Comparison of ENCODE assay signal across 28 cellular contexts in the genomic region with DNA sequence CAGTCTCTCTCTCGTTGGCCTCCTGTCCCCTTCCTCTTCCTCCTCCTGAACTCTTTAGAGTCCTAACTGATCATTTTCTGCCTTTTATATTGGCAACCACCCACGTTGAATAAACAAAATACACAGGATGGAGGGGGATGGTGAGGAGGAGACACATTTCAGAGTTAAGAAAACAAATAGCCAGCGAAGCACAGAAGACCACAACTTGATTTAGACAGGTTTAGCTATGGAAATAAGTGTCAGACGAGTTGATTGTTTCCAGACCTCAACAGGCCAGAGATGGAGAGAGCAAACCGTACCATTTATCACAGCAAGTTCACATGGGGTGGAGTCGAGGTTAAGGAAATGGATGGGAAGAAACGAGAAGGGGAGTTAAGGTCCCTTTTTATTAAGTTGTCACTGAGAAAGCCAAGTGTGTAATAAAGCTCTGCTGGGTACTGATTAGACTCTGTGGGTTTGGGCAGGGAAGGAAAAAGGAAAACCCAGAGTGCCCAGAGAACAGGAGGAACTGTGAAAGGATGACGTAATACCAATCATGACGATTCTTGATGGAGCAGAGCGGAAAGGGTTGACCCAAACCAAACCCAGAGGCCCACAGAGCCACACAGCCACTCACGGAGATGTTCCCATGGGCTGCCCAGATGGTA. TPM values are rescaled to one million over a fixed set of nuclear protein-coding genes. Genes with fewer than 3 reads are reported as not detected.
DNase-seq lines count a peak whose midpoint lies in the region; ATAC-seq, FAIRE-seq and TF ChIP-seq lines count a peak whose summit lies in the region.
"Had no signal": no experiment of that assay in that cellular context is flagged by ENCODE, and none has a peak within 500 bp of the region (broad histone marks: within the 10 kb centered on the region; RNA-seq: fewer than 3 reads in every experiment).

No MANE protein-coding gene starts in this region.

- intact Hi-C loops in HepG2 (cut with micrococcal nuclease; ENCODE audit: unreplicated experiment) (loop anchor here (5.0 kb wide), 1 partner anchor 75 kb away; no protein-coding TSS in a partner anchor), right lobe of liver (cut with DNase I) (no loop called here), CD14-positive monocyte (cut with micrococcal nuclease) (no loop called here), testis (cut with DNase I; ENCODE audit: low total_unique reads) (no loop called here)

- in situ Hi-C loops in HepG2 (cut with HindIII; ENCODE audit: extremely low pct_ligation_motif_present, low pct_unique_long_range_greater_than_20kb), result no loop called here

- H3K9ac ChIP-seq in HepG2 (ENCODE audit: insufficient read depth, low read depth, low read length), result no peak overlapping the region

- peaks cover 4% of the 10 kb centered on the region for H3K4me1 Mint-ChIP-seq in CD14-positive monocyte
- H3K4me1 Mint-ChIP-seq: CD4-positive, alpha-beta memory T cell; immature natural killer cell had no signal

- TF ChIP-seq POLR2A in HepG2 (IDR thresholded peaks at IDR 0.05; ENCODE audit: insufficient read depth in 1 of 2, low read depth in 2 of 2, low read length in 2 of 2) (no peak), right lobe of liver (IDR thresholded peaks at IDR 0.05) (no peak), testis (IDR thresholded peaks at IDR 0.05) (no peak)

- H3K9me3 Mint-ChIP-seq in CD14-positive monocyte, result peaks cover 0 to 3% (median 0%) of the 10 kb centered on the region in 7 donors
- H3K9me3 Mint-ChIP-seq: activated CD4-positive, alpha-beta memory T cell treated with anti-CD3 and anti-CD28 coated beads for 36 hours; immature natural killer cell; T-helper 2 cell treated with Interferon-gamma antibody and Interleukin-4, amounts not matched to agents 5 μg/mL and 100 μg/mL, for 36 hours had no signal

- WGBS in HepG2 (ENCODE audit: low lambda C conversion rate), result 40% methylated on average over 11 of the region's 11 CpGs
- WGBS in right lobe of liver (ENCODE audit: insufficient coverage, low coverage, low lambda C conversion rate, missing lambda C conversion rate), result 60% methylated on average over 10 of the region's 11 CpGs
- 74 to 77% methylated on average over 11 of the region's 11 CpGs for WGBS in testis, 2 donors

- TF ChIP-seq RAD21 in HepG2 (CRISPR knock-in tag; IDR thresholded peaks at IDR 0.05), result no peak

- peak overlapping the region in 1 of 2 donors; percentile 18 for H3K4me3 Mint-ChIP-seq in CD14-positive monocyte
- H3K4me3 Mint-ChIP-seq: activated CD4-positive, alpha-beta memory T cell treated with anti-CD3 and anti-CD28 coated beads for 36 hours; activated naive CD8-positive, alpha-beta T cell; CD4-positive, alpha-beta memory T cell; immature natural killer cell; T-helper 2 cell treated with Interferon-gamma antibody and Interleukin-4, amounts not matched to agents 5 μg/mL and 100 μg/mL, for 36 hours had no signal

- H2AFZ ChIP-seq in HepG2 (ENCODE audit: low read length), result no peak overlapping the region

- no peaks in the 10 kb centered on the region for H3K9me3 ChIP-seq in HepG2 (ENCODE audit: low read length)
- H3K9me3 ChIP-seq in right lobe of liver, result no peaks in the 10 kb centered on the region
- no peaks in the 10 kb centered on the region for H3K9me3 ChIP-seq in testis
- H3K9me3 ChIP-seq: left ventricle myocardium inferior, pancreas, thoracic aorta had no signal

- H3K27me3 Mint-ChIP-seq in CD14-positive monocyte (ENCODE audit: low read depth in 3 of 3), result peaks cover 2 to 8% (median 2%) of the 10 kb centered on the region in 3 donors
- H3K27me3 Mint-ChIP-seq: activated naive CD8-positive, alpha-beta T cell had no signal

- H3K4me2 ChIP-seq in HepG2 (ENCODE audit: low read depth, low read length), result no peak overlapping the region

- H3K36me3 ChIP-seq in HepG2 (replicated peaks in 1 of 2; ENCODE audit: control insufficient read depth in 1 of 2, insufficient read depth in 2 of 2, low read length in 2 of 2), result no peaks in the 10 kb centered on the region
- H3K36me3 ChIP-seq in right lobe of liver, result no peaks in the 10 kb centered on the region
- H3K36me3 ChIP-seq in testis (ENCODE audit: low read depth, missing control alignments), result no peaks in the 10 kb centered on the region
- H3K36me3 ChIP-seq: left ventricle myocardium inferior, pancreas, thoracic aorta had no signal

- ATAC-seq in HepG2 (no peak), right lobe of liver (no peak)
- ATAC-seq: foreskin keratinocyte, pancreas had no signal

- CTCF ChIA-PET in HepG2 (lab: Yijun Ruan, JAX; ENCODE audit: low intra/inter-chr PET ratio, low total read pairs), result no interaction called here

- POLR2A ChIA-PET in HepG2 (lab: Yijun Ruan, JAX), result no interaction called here

- H3K4me1 ChIP-seq in HepG2 (ENCODE audit: insufficient read depth, low read length) (peaks cover 39% of the 10 kb centered on the region), right lobe of liver (peaks cover 0 to 12% (median 5%) of the 10 kb centered on the region in 4 donors), testis (no peaks in the 10 kb centered on the region)
- H3K4me1 ChIP-seq: pancreas had no signal

- no peaks in the 10 kb centered on the region for H3K79me2 ChIP-seq in HepG2 (ENCODE audit: insufficient read depth, low read length)

- H3K27ac ChIP-seq in HepG2 (ENCODE audit: extremely low read length, insufficient read depth, low read length) (no peak overlapping the region), right lobe of liver (no peak overlapping the region), testis (no peak overlapping the region)
- H3K27ac ChIP-seq: 22Rv1, epithelial cell of prostate, left ventricle myocardium inferior, pancreas, thoracic aorta had no signal

- H4K20me1 ChIP-seq in HepG2 (ENCODE audit: insufficient read depth, low read length), result no peaks in the 10 kb centered on the region

- TF ChIP-seq EP300 in HepG2 (IDR thresholded peaks at IDR 0.05; ENCODE audit: low read depth in 2 of 2, low read length in 2 of 2) (no peak), HepG2 (CRISPR knock-in tag; IDR thresholded peaks at IDR 0.05; ENCODE audit: borderline replicate concordance) (no peak)

- BruUV-seq in HepG2 (replicated peaks; lab: Mats Ljungman, UMichigan), result no TSS peak

- H3K4me3 ChIP-seq in HepG2 (replicated peaks in 1 of 3; ENCODE audit: insufficient read depth in 1 of 3, low read depth in 2 of 3, low read length in 3 of 3) (no peak overlapping the region), right lobe of liver (no peak overlapping the region), testis (no peak overlapping the region)
- H3K4me3 ChIP-seq: left ventricle myocardium inferior, pancreas, thoracic aorta had no signal

- no peaks in the 10 kb centered on the region for H3K36me3 Mint-ChIP-seq in CD14-positive monocyte
- H3K36me3 Mint-ChIP-seq: activated CD4-positive, alpha-beta memory T cell treated with anti-CD3 and anti-CD28 coated beads for 36 hours; activated naive CD8-positive, alpha-beta T cell; CD4-positive, alpha-beta memory T cell; immature natural killer cell had no signal

- TF ChIP-seq CTCF in HepG2 (CRISPR knock-in tag; IDR thresholded peaks at IDR 0.05) (no peak), right lobe of liver (IDR thresholded peaks at IDR 0.05) (no peak), CD14-positive monocyte (IDR thresholded peaks at IDR 0.05) (no peak), testis (IDR thresholded peaks at IDR 0.05) (no peak)

- H3K27me3 ChIP-seq in HepG2 (ENCODE audit: control insufficient read depth in 1 of 2, insufficient read depth in 2 of 2, low read length in 2 of 2) (no peaks in the 10 kb centered on the region), right lobe of liver (no peaks in the 10 kb centered on the region), testis (no peaks in the 10 kb centered on the region)
- H3K27me3 ChIP-seq: foreskin keratinocyte, pancreas had no signal

- DNase-seq in HepG2 (ENCODE audit: low spot score), result no peak
- DNase-seq in right lobe of liver, result no peak
- peak; percentile 65 for DNase-seq in amniotic epithelial cell (ENCODE audit: low read depth)
- DNase-seq in lung microvascular endothelial cell (ENCODE audit: low read depth in 2 of 2), result peak; percentile 25 to 48
- DNase-seq in CD14-positive monocyte (ENCODE audit: low spot score), result no peak
- DNase-seq in testis, result no peak
- DNase-seq in GM03348 (ENCODE audit: low spot score), result no peak
- DNase-seq in GM19240 (ENCODE audit: insufficient read length, low spot score), result no peak
- DNase-seq: activated CD4-positive, alpha-beta memory T cell treated with anti-CD3 and anti-CD28 coated beads for 36 hours; activated CD8-positive, alpha-beta memory T cell treated with anti-CD3 and anti-CD28 coated beads, Interleukin-2, amount 50 U/mL, for 48 hours; CD4-positive, alpha-beta memory T cell; DMS 273 treated with DMSO at 0.1 percent for 48 hours; foreskin keratinocyte; hippocampal formation; immature natural killer cell; left ventricle myocardium inferior; MM.1S; NCI-H146; NCI-H2171 treated with DMSO at 0.1 percent for 48 hours; pancreas; right cardiac atrium; stimulated activated CD4-positive, alpha-beta T cell treated with anti-CD3 and anti-CD28 coated beads, Interleukin-4, amount 100 ng/mL, for 4 hours; stimulated activated naive CD4-positive, alpha-beta T cell had no signal

- no peak for FAIRE-seq in HepG2 (lab: Jason Lieb, UNC)
- FAIRE-seq: pancreas had no signal

- H3K27ac Mint-ChIP-seq in CD14-positive monocyte, result peak overlapping the region in 1 of 7 donors; percentile 16
- H3K27ac Mint-ChIP-seq: activated CD4-positive, alpha-beta memory T cell treated with anti-CD3 and anti-CD28 coated beads for 36 hours; activated naive CD8-positive, alpha-beta T cell; CD4-positive, alpha-beta memory T cell; immature natural killer cell; T-helper 2 cell treated with Interferon-gamma antibody and Interleukin-4, amounts not matched to agents 5 μg/mL and 100 μg/mL, for 36 hours had no signal

RNA-seq across cellular contexts. Expression of gene SERP2, which starts 11.1 kb away (rescaled TPM):
- total RNA-seq in HepG2 (2016; rRNA removed; fragmentation: Illumina TruSeq; extraction: Trizol), result not detected in 2 replicates
- total RNA-seq in HepG2 (2016; cell fraction: cytosol; rRNA removed; fragmentation: Illumina TruSeq; extraction: Trizol; ENCODE audit: low read depth), result not detected in 2 replicates
- total RNA-seq in HepG2 (2016; cell fraction: insoluble cytoplasmic fraction; rRNA removed; fragmentation: Illumina TruSeq; extraction: Trizol), result not detected in 2 replicates
- total RNA-seq in HepG2 (2016; cell fraction: membrane; rRNA removed; fragmentation: Illumina TruSeq; extraction: Trizol), result not detected in 2 replicates
- total RNA-seq in HepG2 (2016; cell fraction: nucleus; rRNA removed; fragmentation: Illumina TruSeq; extraction: Trizol), result not detected in 2 replicates
- polyA plus RNA-seq in HepG2 (2011; rRNA removed), result not detected in 2 replicates
- polyA plus RNA-seq in HepG2 (2011; cell fraction: cytosol; rRNA removed), result not detected in 2 replicates
- polyA plus RNA-seq in HepG2 (2011; cell fraction: nucleus; rRNA removed), result not detected in 2 replicates
- polyA plus RNA-seq in HepG2 (2012), result not detected in 2 replicates
- not detected in 2 replicates for polyA plus RNA-seq in HepG2 (2016; cell fraction: cytosol; fragmentation: Illumina TruSeq; extraction: Trizol; ENCODE audit: low read depth)
- not detected in 2 replicates for polyA plus RNA-seq in HepG2 (2016; cell fraction: insoluble cytoplasmic fraction; fragmentation: Illumina TruSeq; extraction: Trizol; ENCODE audit: low read depth)
- polyA plus RNA-seq in HepG2 (2016; cell fraction: membrane; fragmentation: Illumina TruSeq; extraction: Trizol; ENCODE audit: low read depth), result not detected in 2 replicates
- not detected in 2 replicates for polyA plus RNA-seq in HepG2 (2016; cell fraction: nucleus; fragmentation: Illumina TruSeq; extraction: Trizol; ENCODE audit: insufficient read depth, low read depth)
- polyA minus RNA-seq in HepG2 (2011; rRNA and poly(A)+ RNA removed; ENCODE audit: low replicate concordance), result not detected in 2 replicates
- not detected in 2 replicates for polyA minus RNA-seq in HepG2 (2011; cell fraction: cytosol; rRNA and poly(A)+ RNA removed)
- not detected in 2 replicates for polyA minus RNA-seq in HepG2 (2011; cell fraction: nucleus; rRNA and poly(A)+ RNA removed)
- total RNA-seq in right lobe of liver, result 1 to 10 TPM; 2.1 to 9.0 (median 2.8) TPM
- 1.5 and 3.6 TPM in 2 replicates for total RNA-seq in lung microvascular endothelial cell
- not detected for polyA plus RNA-seq in CD14-positive monocyte
- 10 to 100 TPM; 23.5 to 31.4 TPM for total RNA-seq in testis
- polyA plus RNA-seq in testis (ENCODE audit: insufficient read depth, low read depth, low replicate concordance), result 59.2 TPM
- total RNA-seq: activated CD4-positive, alpha-beta memory T cell treated with anti-CD3 and anti-CD28 coated beads for 36 hours; CD4-positive, alpha-beta memory T cell had no signal
- polyA plus RNA-seq: CD4-positive, alpha-beta memory T cell had no signal

Comparison
In these comparisons a context has a peak if more than half of its experiments do, and no peak if none do; other contexts are left out.
1. DNase-seq: peak in amniotic epithelial cell (single experiment) and lung microvascular endothelial cell (2 of 2); none in HepG2 (single experiment), right lobe of liver (0 of 3), CD14-positive monocyte (single experiment), testis (single experiment), GM03348 (single experiment) and GM19240 (single experiment).